Comparison of ENCODE assay signal across 1 cellular context in genomic region chr16:19397372-19397771, GRCh38. TPM values are rescaled to one million over a fixed set of nuclear protein-coding genes. Genes with fewer than 3 reads are reported as not detected.
"Had no signal": no experiment of that assay in that cellular context is flagged by ENCODE, and none has a peak within 500 bp of the region (broad histone marks: within the 10 kb centered on the region; RNA-seq: fewer than 3 reads in every experiment).

No MANE protein-coding gene starts in this region.

RNA-seq across cellular contexts. Expression of gene TMC5, which starts 20.3 kb away (rescaled TPM):
- total RNA-seq: Right ventricle myocardium superior had no signal
